16 cellular contexts compared by ENCODE assay signal in the genomic region with DNA sequence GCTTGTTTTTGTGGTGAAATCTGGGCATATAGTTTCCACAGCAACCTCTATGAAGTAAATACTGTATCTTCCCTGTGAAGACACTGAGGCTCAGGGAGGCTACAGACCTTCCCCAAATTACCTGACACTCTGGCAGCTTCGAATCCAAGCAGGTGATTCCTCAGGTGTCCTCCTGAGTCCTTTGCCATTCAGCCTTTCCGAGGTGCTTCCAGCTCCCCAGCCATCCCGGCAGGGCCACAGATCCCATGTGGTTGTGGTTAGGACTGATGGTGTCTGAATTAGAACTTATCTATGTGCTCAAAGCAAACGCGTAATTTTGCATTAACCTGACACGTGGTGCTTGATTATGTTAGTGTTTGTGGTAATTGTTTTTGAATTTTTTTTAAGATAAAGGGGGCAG.
DNase-seq lines count a peak whose midpoint lies in the region; ATAC-seq and TF ChIP-seq lines count a peak whose summit lies in the region.
"Had no signal": no experiment of that assay in that cellular context is flagged by ENCODE, and none has a peak within 500 bp of the region (broad histone marks: within the 10 kb centered on the region; RNA-seq: fewer than 3 reads in every experiment).

No MANE protein-coding gene starts in this region.

- H3K4me3 ChIP-seq in SK-N-SH (ENCODE audit: low read depth in 2 of 2, low read length in 1 of 2) (no peak overlapping the region; a peak in 1 of 4 replicates), left ventricle myocardium inferior (no peak overlapping the region)
- H3K4me3 ChIP-seq: BLaER1 treated with 17β-estradiol and CSF1 and Interleukin-3, amounts not matched to agents 10 nM and 100 nM; GM23338 had no signal

- H3K9me3 Mint-ChIP-seq in activated CD8-positive, alpha-beta T cell treated with anti-CD3 and anti-CD28 coated beads for 36 hours, result no peaks in the 10 kb centered on the region
- H3K9me3 Mint-ChIP-seq: CD8-positive, alpha-beta T cell had no signal

- no peak for TF ChIP-seq EP300 in SK-N-SH (IDR thresholded peaks at IDR 0.05; ENCODE audit: borderline replicate concordance in 1 of 2, low read depth in 1 of 2, low read length in 1 of 2)

- WGBS in SK-N-SH (ENCODE audit: low lambda C conversion rate), result 15% methylated on average over 6 of the region's 6 CpGs

- no peaks in the 10 kb centered on the region for H3K79me2 ChIP-seq in SK-N-SH (ENCODE audit: insufficient read depth)

- POLR2A ChIA-PET in SK-N-SH (lab: Yijun Ruan, JAX), result no interaction called here
- POLR2A ChIA-PET in activated CD8-positive, alpha-beta T cell treated with anti-CD3 and anti-CD28 coated beads for 36 hours (lab: Charles Lee), result no interaction called here

- TF ChIP-seq RAD21 in SK-N-SH (IDR thresholded peaks at IDR 0.05; ENCODE audit: low read length), result no peak

- H3K36me3 ChIP-seq in SK-N-SH (replicated peaks in 1 of 2; ENCODE audit: control insufficient read depth in 1 of 2, insufficient read depth in 2 of 2, low read length in 1 of 2) (no peaks in the 10 kb centered on the region), left ventricle myocardium inferior (no peaks in the 10 kb centered on the region)
- H3K36me3 ChIP-seq: BLaER1 treated with 17β-estradiol and CSF1 and Interleukin-3, amounts not matched to agents 10 nM and 100 nM had no signal

- H4K20me1 ChIP-seq in SK-N-SH (ENCODE audit: insufficient read depth), result no peaks in the 10 kb centered on the region

- ATAC-seq in SK-N-SH treated with all-trans-retinoic acid at 6 μM for 48 hours, result no peak
- ATAC-seq in activated CD8-positive, alpha-beta T cell treated with anti-CD3 and anti-CD28 coated beads for 36 hours, result no peak
- ATAC-seq: CD8-positive, alpha-beta T cell; GM23338 had no signal

- TF ChIP-seq CTCF in SK-N-SH (IDR thresholded peaks at IDR 0.05), result no peak
- TF ChIP-seq CTCF in left ventricle myocardium inferior (IDR thresholded peaks at IDR 0.05; ENCODE audit: borderline replicate concordance), result no peak
- no peak for TF ChIP-seq CTCF in activated CD8-positive, alpha-beta T cell treated with anti-CD3 and anti-CD28 coated beads for 36 hours (IDR thresholded peaks at IDR 0.05)

- intact Hi-C loops in cardiac septum (cut with DNase I) (no loop called here), left ventricle myocardium inferior (cut with micrococcal nuclease) (no loop called here), posterior vena cava (cut with DNase I) (no loop called here)
- intact Hi-C loops in activated CD8-positive, alpha-beta T cell treated with anti-CD3 and anti-CD28 coated beads for 36 hours (cut with micrococcal nuclease), result no loop called here

- H3K27ac Mint-ChIP-seq in activated CD8-positive, alpha-beta T cell treated with anti-CD3 and anti-CD28 coated beads for 36 hours, result no peak overlapping the region
- H3K27ac Mint-ChIP-seq: B cell; CD8-positive, alpha-beta T cell; GM23338 had no signal

- H3K27ac ChIP-seq in SK-N-SH (ENCODE audit: low read depth in 2 of 2, low read length in 1 of 2), result peak overlapping the region in 1 of 2 experiments; percentile 58; a peak in 1 of 4 replicates
- no peak overlapping the region for H3K27ac ChIP-seq in left ventricle myocardium inferior (replicated peaks)
- H3K27ac ChIP-seq: BLaER1 treated with 17β-estradiol and CSF1 and Interleukin-3, amounts not matched to agents 10 nM and 100 nM had no signal

- H3K4me1 ChIP-seq in SK-N-SH (ENCODE audit: control insufficient read depth in 1 of 2, insufficient read depth in 2 of 2, low read depth in 1 of 2, low read length in 1 of 2), result peaks cover 0 to 58% of the 10 kb centered on the region in 2 experiments; a peak in 2 of 4 replicates
- H3K4me1 ChIP-seq in left ventricle myocardium inferior, result no peaks in the 10 kb centered on the region

- CTCF ChIA-PET in SK-N-SH (lab: Yijun Ruan, JAX), result interaction anchor here (1.2 to 6.5 kb wide), 2 partner anchors 263 kb away, joined by 4 to 103 read pairs; no protein-coding TSS in a partner anchor
- CTCF ChIA-PET in activated CD8-positive, alpha-beta T cell treated with anti-CD3 and anti-CD28 coated beads for 36 hours (lab: Charles Lee), result no interaction called here

- DNase-seq in SK-N-SH, result no peak
- DNase-seq in cardiac septum (ENCODE audit: low spot score), result peak; percentile 29
- DNase-seq in left ventricle myocardium inferior, result no peak
- DNase-seq in posterior vena cava (ENCODE audit: low spot score), result peak; percentile 37
- DNase-seq in activated gamma-delta T cell treated with Interleukin-2 at 50 U/mL for 16 hours, result no peak
- DNase-seq in activated CD8-positive, alpha-beta T cell treated with anti-CD3 and anti-CD28 coated beads for 36 hours, result no peak
- DNase-seq: 8988T; Calu3; CD8-positive, alpha-beta T cell; DMS79 treated with DMSO at 0.1 percent for 48 hours; GF-D8; HCEC 1CT had no signal

- H3F3A ChIP-seq in SK-N-SH (replicated peaks; ENCODE audit: insufficient read depth), result no peaks in the 10 kb centered on the region

- no peaks in the 10 kb centered on the region for H3K9me2 ChIP-seq in SK-N-SH

- no peaks in the 10 kb centered on the region for H3K9me3 ChIP-seq in SK-N-SH
- no peaks in the 10 kb centered on the region for H3K9me3 ChIP-seq in left ventricle myocardium inferior (replicated peaks)
- H3K9me3 ChIP-seq: BLaER1 treated with 17β-estradiol and CSF1 and Interleukin-3, amounts not matched to agents 10 nM and 100 nM had no signal

- no peak overlapping the region for H3K4me2 ChIP-seq in SK-N-SH
- H3K4me2 ChIP-seq: BLaER1 treated with 17β-estradiol and CSF1 and Interleukin-3, amounts not matched to agents 10 nM and 100 nM; GM23338 had no signal

- H3K36me3 Mint-ChIP-seq in activated CD8-positive, alpha-beta T cell treated with anti-CD3 and anti-CD28 coated beads for 36 hours (ENCODE audit: low read depth), result no peaks in the 10 kb centered on the region
- H3K36me3 Mint-ChIP-seq: CD8-positive, alpha-beta T cell had no signal

- no peak overlapping the region for H3K4me3 Mint-ChIP-seq in activated CD8-positive, alpha-beta T cell treated with anti-CD3 and anti-CD28 coated beads for 36 hours
- H3K4me3 Mint-ChIP-seq: B cell; CD8-positive, alpha-beta T cell; GM23338 had no signal

- no peak overlapping the region for H3K9ac ChIP-seq in SK-N-SH
- H3K9ac ChIP-seq: BLaER1 treated with 17β-estradiol and CSF1 and Interleukin-3, amounts not matched to agents 10 nM and 100 nM had no signal

- no peaks in the 10 kb centered on the region; the same call in 1 of the 2 replicates for H3K27me3 ChIP-seq in SK-N-SH (ENCODE audit: insufficient read depth)
- H3K27me3 ChIP-seq in left ventricle myocardium inferior (ENCODE audit: low read depth), result peaks cover 73% of the 10 kb centered on the region
- H3K27me3 ChIP-seq: BLaER1 treated with 17β-estradiol and CSF1 and Interleukin-3, amounts not matched to agents 10 nM and 100 nM had no signal

- no peaks in the 10 kb centered on the region for H3K4me1 Mint-ChIP-seq in activated CD8-positive, alpha-beta T cell treated with anti-CD3 and anti-CD28 coated beads for 36 hours (ENCODE audit: low read depth)
- H3K4me1 Mint-ChIP-seq: B cell had no signal

- no peaks in the 10 kb centered on the region for H3K27me3 Mint-ChIP-seq in activated CD8-positive, alpha-beta T cell treated with anti-CD3 and anti-CD28 coated beads for 36 hours
- H3K27me3 Mint-ChIP-seq: B cell had no signal

- no peak overlapping the region for H2AFZ ChIP-seq in SK-N-SH (ENCODE audit: low read depth)
- H2AFZ ChIP-seq: GM23338 had no signal

TF ChIP-seq in SK-N-SH, 30 proteins besides CTCF, POLR2A, EP300 and RAD21:
- TF ChIP-seq GATA2 (CRISPR knock-in tag; IDR thresholded peaks at IDR 0.05) (peak; percentile 18; the same call in 1 of the 2 replicates), NRF1 (IDR thresholded peaks at IDR 0.05; ENCODE audit: low read depth, low read length) (no peak)

TF ChIP-seq in SK-N-SH treated with all-trans-retinoic acid at 6 μM for 48 hours, 23 proteins besides CTCF, POLR2A, EP300 and RAD21 (continues in another document):
- no peak for TF ChIP-seq RARB (CRISPR knock-in tag; IDR thresholded peaks at IDR 0.05)
- no peak for TF ChIP-seq ISL1 (CRISPR knock-in tag; IDR thresholded peaks at IDR 0.05)
- no peak for TF ChIP-seq PPARA (CRISPR knock-in tag; IDR thresholded peaks at IDR 0.05; ENCODE audit: borderline replicate concordance)
- TF ChIP-seq, protein P1, sequence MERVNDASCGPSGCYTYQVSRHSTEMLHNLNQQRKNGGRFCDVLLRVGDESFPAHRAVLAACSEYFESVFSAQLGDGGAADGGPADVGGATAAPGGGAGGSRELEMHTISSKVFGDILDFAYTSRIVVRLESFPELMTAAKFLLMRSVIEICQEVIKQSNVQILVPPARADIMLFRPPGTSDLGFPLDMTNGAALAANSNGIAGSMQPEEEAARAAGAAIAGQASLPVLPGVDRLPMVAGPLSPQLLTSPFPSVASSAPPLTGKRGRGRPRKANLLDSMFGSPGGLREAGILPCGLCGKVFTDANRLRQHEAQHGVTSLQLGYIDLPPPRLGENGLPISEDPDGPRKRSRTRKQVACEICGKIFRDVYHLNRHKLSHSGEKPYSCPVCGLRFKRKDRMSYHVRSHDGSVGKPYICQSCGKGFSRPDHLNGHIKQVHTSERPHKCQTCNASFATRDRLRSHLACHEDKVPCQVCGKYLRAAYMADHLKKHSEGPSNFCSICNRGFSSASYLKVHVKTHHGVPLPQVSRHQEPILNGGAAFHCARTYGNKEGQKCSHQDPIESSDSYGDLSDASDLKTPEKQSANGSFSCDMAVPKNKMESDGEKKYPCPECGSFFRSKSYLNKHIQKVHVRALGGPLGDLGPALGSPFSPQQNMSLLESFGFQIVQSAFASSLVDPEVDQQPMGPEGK (CRISPR knock-in tag; IDR thresholded peaks at IDR 0.05; ENCODE audit: borderline replicate concordance), result no peak
- TF ChIP-seq, protein P2, sequence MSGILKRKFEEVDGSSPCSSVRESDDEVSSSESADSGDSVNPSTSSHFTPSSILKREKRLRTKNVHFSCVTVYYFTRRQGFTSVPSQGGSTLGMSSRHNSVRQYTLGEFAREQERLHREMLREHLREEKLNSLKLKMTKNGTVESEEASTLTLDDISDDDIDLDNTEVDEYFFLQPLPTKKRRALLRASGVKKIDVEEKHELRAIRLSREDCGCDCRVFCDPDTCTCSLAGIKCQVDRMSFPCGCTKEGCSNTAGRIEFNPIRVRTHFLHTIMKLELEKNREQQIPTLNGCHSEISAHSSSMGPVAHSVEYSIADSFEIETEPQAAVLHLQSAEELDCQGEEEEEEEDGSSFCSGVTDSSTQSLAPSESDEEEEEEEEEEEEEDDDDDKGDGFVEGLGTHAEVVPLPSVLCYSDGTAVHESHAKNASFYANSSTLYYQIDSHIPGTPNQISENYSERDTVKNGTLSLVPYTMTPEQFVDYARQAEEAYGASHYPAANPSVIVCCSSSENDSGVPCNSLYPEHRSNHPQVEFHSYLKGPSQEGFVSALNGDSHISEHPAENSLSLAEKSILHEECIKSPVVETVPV (CRISPR knock-in tag; IDR thresholded peaks at IDR 0.05), result no peak

Comparison
In these comparisons a context has a peak if more than half of its experiments do, and no peak if none do; other contexts are left out.
1. DNase-seq: peak in cardiac septum (single experiment) and posterior vena cava (single experiment); none in SK-N-SH (single experiment), left ventricle myocardium inferior (single experiment), activated gamma-delta T cell treated with Interleukin-2 at 50 U/mL for 16 hours (single experiment) and activated CD8-positive, alpha-beta T cell treated with anti-CD3 and anti-CD28 coated beads for 36 hours (single experiment).